21 cellular contexts compared by ENCODE assay signal in the genomic region with DNA sequence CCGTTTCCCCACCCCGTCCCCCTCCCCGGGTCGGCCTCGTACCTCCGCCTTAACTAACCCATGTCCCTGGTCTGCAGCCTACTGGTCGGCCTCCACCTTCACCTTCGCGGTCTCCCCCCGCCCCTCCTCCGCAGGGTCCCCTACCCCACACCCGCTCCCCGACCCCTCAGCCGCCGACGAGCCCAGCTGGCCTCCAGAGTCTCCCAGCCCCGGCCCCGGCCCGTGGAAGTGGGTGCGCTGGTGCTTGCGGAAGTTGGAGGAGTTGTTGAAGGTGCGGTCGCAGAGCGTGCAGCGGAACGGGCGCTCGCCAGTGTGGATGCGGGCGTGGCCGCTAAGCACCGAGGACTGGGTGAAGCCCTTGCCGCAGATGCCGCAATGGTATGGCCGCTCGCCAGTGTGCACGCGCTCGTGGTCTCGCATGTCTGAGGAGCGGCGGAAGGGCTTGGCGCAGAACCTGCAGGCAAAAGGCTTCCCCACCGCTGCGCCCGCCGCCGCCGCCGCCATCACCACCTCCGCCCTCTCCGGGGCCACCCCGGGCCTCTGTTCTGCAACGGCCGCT. TPM values are rescaled to one million over a fixed set of nuclear protein-coding genes. Genes with fewer than 3 reads are reported as not detected.
A peak's percentile ranks its signal among the peaks of the same experiment; 100 is the strongest.
DNase-seq lines count a peak whose midpoint lies in the region; TF ChIP-seq lines count a peak whose summit lies in the region.
"Had no signal": no experiment of that assay in that cellular context is flagged by ENCODE, and none has a peak within 500 bp of the region (broad histone marks: within the 10 kb centered on the region; RNA-seq: fewer than 3 reads in every experiment).

No MANE protein-coding gene starts in this region.

- DNase-seq in adrenal gland (peak in 4 of 7 donors; percentile 19 to 48 (median 38)), anterior cingulate cortex (lab: John Stamatoyannopoulos, UW) (no peak), iPS-NIHi7 (ENCODE audit: extremely low spot score) (no peak), SW 1271 (lab: John Stamatoyannopoulos, UW) (no peak), middle frontal gyrus (ENCODE audit: extremely low spot score, low spot score) (no peak)
- DNase-seq: AML-193, COR-L47, GOT3, HCEC 1CT, KG1, MG63, NCI-H2029, NCI-H446 treated with DMSO at 0.1 percent for 48 hours, NCI-H526, PC-9, Right ventricle myocardium superior had no signal

- H3K4me3 ChIP-seq in adrenal gland (no peak overlapping the region), neutrophil (ENCODE audit: low read depth in 1 of 2, low read length in 1 of 2) (peak overlapping the region in 1 of 2 experiments; percentile 48), skeletal muscle tissue (ENCODE audit: low read length in 3 of 3) (no peak overlapping the region)
- H3K4me3 ChIP-seq: BLaER1 treated with 17β-estradiol and CSF1 and Interleukin-3, amounts not matched to agents 10 nM and 100 nM; MG63; PC-9; SJSA1 had no signal

- H3K4me1 ChIP-seq in adrenal gland (replicated peaks in 1 of 2) (peaks cover 0 to 28% of the 10 kb centered on the region in 2 donors), neutrophil (ENCODE audit: control insufficient read depth in 1 of 2, insufficient read depth in 1 of 2, low read depth in 1 of 2, low read length in 1 of 2) (peaks cover 78 to 80% of the 10 kb centered on the region in 2 experiments), skeletal muscle tissue (ENCODE audit: control insufficient read depth in 3 of 3, insufficient read depth in 3 of 3, low read length in 3 of 3) (peaks cover 37 to 53% (median 48%) of the 10 kb centered on the region in 3 donors)

- no peak overlapping the region for H3K9ac ChIP-seq in skeletal muscle tissue (ENCODE audit: low read depth in 1 of 3, low read length in 3 of 3)

- intact Hi-C loops in adrenal gland (cut with DNase I): no loop called here

- H3K27me3 ChIP-seq in adrenal gland: no peaks in the 10 kb centered on the region
- H3K27me3 ChIP-seq in neutrophil: no peaks in the 10 kb centered on the region
- H3K27me3 ChIP-seq in skeletal muscle tissue (ENCODE audit: control insufficient read depth in 3 of 3, insufficient read depth in 3 of 3, low read length in 3 of 3): no peaks in the 10 kb centered on the region
- H3K27me3 ChIP-seq: BLaER1 treated with 17β-estradiol and CSF1 and Interleukin-3, amounts not matched to agents 10 nM and 100 nM; MG63; SJSA1 had no signal

- TF ChIP-seq CTCF in adrenal gland (IDR thresholded peaks at IDR 0.05) (no peak), neutrophil (IDR thresholded peaks at IDR 0.05) (no peak)

- 94 to 97% (median 95%) methylated on average over 24 to 55 of the region's 55 CpGs for WGBS in adrenal gland, 4 donors

- H3K9me3 ChIP-seq in adrenal gland (replicated peaks in 1 of 3): no peaks in the 10 kb centered on the region
- H3K9me3 ChIP-seq in neutrophil: no peaks in the 10 kb centered on the region
- H3K9me3 ChIP-seq in skeletal muscle tissue (ENCODE audit: control insufficient read depth in 3 of 3, low read length in 3 of 3): no peaks in the 10 kb centered on the region
- H3K9me3 ChIP-seq: BLaER1 treated with 17β-estradiol and CSF1 and Interleukin-3, amounts not matched to agents 10 nM and 100 nM; MG63; SJSA1 had no signal

- H3K27ac ChIP-seq in adrenal gland (no peak overlapping the region), neutrophil (peak overlapping the region; percentile 96), skeletal muscle tissue (ENCODE audit: low read depth, low read length) (peak overlapping the region; percentile 90)
- H3K27ac ChIP-seq: PC-9, SJSA1 had no signal

- TF ChIP-seq POLR2A in GM19193 (IDR thresholded peaks at IDR 0.05; ENCODE audit: extremely low read depth, insufficient read depth, insufficient read length) (peak; percentile 6), adrenal gland (IDR thresholded peaks at IDR 0.05) (no peak)

- H3K36me3 ChIP-seq in adrenal gland (replicated peaks in 1 of 2): peaks cover 0 to 21% of the 10 kb centered on the region in 2 donors
- H3K36me3 ChIP-seq in neutrophil: peaks cover 22% of the 10 kb centered on the region
- H3K36me3 ChIP-seq in skeletal muscle tissue (ENCODE audit: control insufficient read depth in 3 of 3, insufficient read depth in 3 of 3, low read length in 3 of 3): peaks cover 11 to 17% (median 13%) of the 10 kb centered on the region in 3 donors

RNA-seq across cellular contexts. Expression of gene ZNF784, which starts 2.6 kb away (rescaled TPM):
- 10 to 100 TPM in 3 of 8 donors, 1 to 10 TPM in 5; 8.3 to 16.3 (median 9.8) TPM for total RNA-seq in adrenal gland
- polyA plus RNA-seq in adrenal gland: 10 to 100 TPM in 1 of 3 donors, 1 to 10 TPM in 2; 3.5 to 13.6 (median 8.3) TPM
- 8.9 TPM for total RNA-seq in skeletal muscle tissue

RNA-seq across cellular contexts. Expression of gene ZNF865, which starts 16.3 kb away (rescaled TPM):
- total RNA-seq in adrenal gland: 10 to 100 TPM in 5 of 8 donors, 1 to 10 TPM in 3; 5.3 to 19.6 (median 10.6) TPM
- polyA plus RNA-seq in adrenal gland: 10 to 100 TPM in 2 of 3 donors, 1 to 10 TPM in 1; 2.0 to 24.7 (median 11.7) TPM
- total RNA-seq in skeletal muscle tissue: 1.0 TPM

RNA-seq across cellular contexts. Expression of gene ZNF580, which starts 19.1 kb away (rescaled TPM):
- total RNA-seq in adrenal gland (10 to 100 TPM; 23.3 to 68.7 (median 46.0) TPM), skeletal muscle tissue (2.1 TPM)
- 100 to 1,000 TPM in 1 of 3 donors, 10 to 100 TPM in 2; 16.6 to 101 (median 97.5) TPM for polyA plus RNA-seq in adrenal gland

RNA-seq across cellular contexts. Expression of gene ZNF524, which starts 21.7 kb away (rescaled TPM):
- total RNA-seq in adrenal gland (10 to 100 TPM; 14.1 to 83.7 (median 28.3) TPM), skeletal muscle tissue (4.7 TPM)
- 10 to 100 TPM in 2 of 3 donors, under 1 TPM in 1; 0.93 to 57.6 (median 57.1) TPM for polyA plus RNA-seq in adrenal gland

RNA-seq across cellular contexts. Expression of gene ZNF581, which starts 21.7 kb away (rescaled TPM):
- total RNA-seq in adrenal gland: 10 to 100 TPM; 16.8 to 55.7 (median 23.7) TPM
- 10 to 100 TPM in 2 of 3 donors, 1 to 10 TPM in 1; 8.7 to 23.3 (median 22.4) TPM for polyA plus RNA-seq in adrenal gland
- total RNA-seq in skeletal muscle tissue: 17.2 TPM

Comparison
In these comparisons a context has a peak if more than half of its experiments do, and no peak if none do; other contexts are left out.
1. DNase-seq: peak in adrenal gland (4 of 7); none in anterior cingulate cortex (0 of 58), iPS-NIHi7 (single experiment), SW 1271 (0 of 2) and middle frontal gyrus (single experiment).
2. H3K27ac ChIP-seq: peak in neutrophil (single experiment) and skeletal muscle tissue (single experiment); none in adrenal gland (0 of 5).